In the genomic region with DNA sequence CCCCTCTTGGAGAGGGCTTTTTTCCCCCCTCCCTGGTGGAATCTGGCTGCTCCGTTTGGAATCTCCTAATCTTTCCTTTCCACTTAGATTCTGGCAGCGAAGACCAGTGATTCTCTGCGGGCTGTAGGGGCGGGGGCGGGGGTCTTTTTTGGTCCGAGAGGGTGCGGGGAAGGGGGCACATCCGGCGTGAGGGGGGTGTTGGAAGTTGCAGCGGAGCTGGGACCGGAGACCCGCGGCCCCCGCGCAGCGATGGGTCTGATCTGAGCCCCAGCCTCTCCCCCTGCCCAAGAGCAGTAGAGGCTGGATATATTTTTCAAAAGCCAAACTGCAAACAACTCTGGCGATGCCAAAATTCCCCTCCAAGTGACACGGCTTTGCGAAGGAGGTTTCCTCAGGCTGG, we compare ENCODE assay signal across 1 cellular context.
TF ChIP-seq lines count a peak whose summit lies in the region.

No MANE protein-coding gene starts in this region.

TF ChIP-seq in IMR-90, 13 proteins besides CTCF, POLR2A, EP300 and RAD21:
- TF ChIP-seq, protein P1, sequence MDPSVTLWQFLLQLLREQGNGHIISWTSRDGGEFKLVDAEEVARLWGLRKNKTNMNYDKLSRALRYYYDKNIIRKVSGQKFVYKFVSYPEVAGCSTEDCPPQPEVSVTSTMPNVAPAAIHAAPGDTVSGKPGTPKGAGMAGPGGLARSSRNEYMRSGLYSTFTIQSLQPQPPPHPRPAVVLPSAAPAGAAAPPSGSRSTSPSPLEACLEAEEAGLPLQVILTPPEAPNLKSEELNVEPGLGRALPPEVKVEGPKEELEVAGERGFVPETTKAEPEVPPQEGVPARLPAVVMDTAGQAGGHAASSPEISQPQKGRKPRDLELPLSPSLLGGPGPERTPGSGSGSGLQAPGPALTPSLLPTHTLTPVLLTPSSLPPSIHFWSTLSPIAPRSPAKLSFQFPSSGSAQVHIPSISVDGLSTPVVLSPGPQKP (IDR thresholded peaks at IDR 0.05; ENCODE audit: borderline replicate concordance, low read depth, low read length), result no peak
- no peak for TF ChIP-seq RCOR1 (IDR thresholded peaks at IDR 0.05; ENCODE audit: insufficient replicate concordance, low read length)
